In the genomic region with DNA sequence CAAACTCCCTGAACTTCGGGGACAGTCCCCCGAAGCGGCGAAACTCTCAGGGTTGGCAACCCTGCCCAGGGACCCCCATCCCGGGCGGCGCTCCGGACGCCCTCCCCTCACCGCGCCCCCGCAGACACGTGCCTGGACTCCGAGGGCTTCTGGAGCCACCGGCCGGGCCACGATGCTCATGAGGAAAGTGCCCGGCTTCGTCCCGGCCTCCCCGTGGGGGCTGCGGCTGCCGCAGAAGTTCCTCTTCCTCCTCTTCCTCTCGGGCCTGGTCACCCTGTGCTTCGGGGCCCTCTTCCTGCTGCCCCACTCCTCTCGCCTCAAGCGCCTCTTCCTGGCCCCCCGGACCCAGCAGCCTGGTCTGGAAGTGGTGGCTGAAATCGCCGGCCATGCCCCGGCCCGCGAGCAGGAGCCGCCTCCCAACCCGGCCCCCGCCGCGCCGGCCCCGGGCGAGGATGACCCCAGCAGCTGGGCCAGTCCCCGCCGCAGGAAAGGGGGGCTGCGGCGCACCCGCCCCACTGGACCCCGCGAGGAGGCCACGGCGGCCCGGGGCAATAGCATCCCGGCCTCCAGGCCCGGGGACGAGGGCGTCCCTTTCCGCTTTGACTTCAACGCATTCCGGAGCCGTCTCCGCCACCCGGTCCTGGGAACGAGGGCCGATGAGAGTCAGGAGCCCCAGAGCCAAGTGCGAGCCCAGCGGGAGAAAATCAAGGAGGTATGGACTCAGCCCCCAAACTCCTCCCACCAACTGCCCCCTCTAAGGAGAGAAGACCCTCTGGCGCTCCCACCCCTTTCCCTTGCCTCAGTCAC, we compare ENCODE assay signal across 2 cellular contexts.
TF ChIP-seq lines count a peak whose summit lies in the region.

No MANE protein-coding gene starts in this region.

TF ChIP-seq in SK-N-SH, 30 proteins besides CTCF, POLR2A, EP300 and RAD21:
- TF ChIP-seq GATA2 (CRISPR knock-in tag; IDR thresholded peaks at IDR 0.05) = no peak

TF ChIP-seq in SK-N-SH treated with all-trans-retinoic acid at 6 μM for 48 hours, 23 proteins besides CTCF, POLR2A, EP300 and RAD21:
- no peak for TF ChIP-seq ZFP3 (CRISPR knock-in tag; IDR thresholded peaks at IDR 0.05)
- TF ChIP-seq, protein P1, sequence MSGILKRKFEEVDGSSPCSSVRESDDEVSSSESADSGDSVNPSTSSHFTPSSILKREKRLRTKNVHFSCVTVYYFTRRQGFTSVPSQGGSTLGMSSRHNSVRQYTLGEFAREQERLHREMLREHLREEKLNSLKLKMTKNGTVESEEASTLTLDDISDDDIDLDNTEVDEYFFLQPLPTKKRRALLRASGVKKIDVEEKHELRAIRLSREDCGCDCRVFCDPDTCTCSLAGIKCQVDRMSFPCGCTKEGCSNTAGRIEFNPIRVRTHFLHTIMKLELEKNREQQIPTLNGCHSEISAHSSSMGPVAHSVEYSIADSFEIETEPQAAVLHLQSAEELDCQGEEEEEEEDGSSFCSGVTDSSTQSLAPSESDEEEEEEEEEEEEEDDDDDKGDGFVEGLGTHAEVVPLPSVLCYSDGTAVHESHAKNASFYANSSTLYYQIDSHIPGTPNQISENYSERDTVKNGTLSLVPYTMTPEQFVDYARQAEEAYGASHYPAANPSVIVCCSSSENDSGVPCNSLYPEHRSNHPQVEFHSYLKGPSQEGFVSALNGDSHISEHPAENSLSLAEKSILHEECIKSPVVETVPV (CRISPR knock-in tag; IDR thresholded peaks at IDR 0.05) = no peak
- TF ChIP-seq ZNF8 (CRISPR knock-in tag; IDR thresholded peaks at IDR 0.05) = no peak
- TF ChIP-seq ZC3H10 (CRISPR knock-in tag; IDR thresholded peaks at IDR 0.05) = no peak
- no peak for TF ChIP-seq ARNTL (CRISPR knock-in tag; IDR thresholded peaks at IDR 0.05; ENCODE audit: borderline replicate concordance, low read depth)
- TF ChIP-seq BACH2 (CRISPR knock-in tag; IDR thresholded peaks at IDR 0.05; ENCODE audit: borderline replicate concordance) = no peak
- no peak for TF ChIP-seq ZFP30 (CRISPR knock-in tag; IDR thresholded peaks at IDR 0.05)
- TF ChIP-seq TCF4 (CRISPR knock-in tag; IDR thresholded peaks at IDR 0.05; ENCODE audit: borderline replicate concordance) = no peak
- no peak for TF ChIP-seq GLIS3 (CRISPR knock-in tag; IDR thresholded peaks at IDR 0.05)
- TF ChIP-seq, protein P2, sequence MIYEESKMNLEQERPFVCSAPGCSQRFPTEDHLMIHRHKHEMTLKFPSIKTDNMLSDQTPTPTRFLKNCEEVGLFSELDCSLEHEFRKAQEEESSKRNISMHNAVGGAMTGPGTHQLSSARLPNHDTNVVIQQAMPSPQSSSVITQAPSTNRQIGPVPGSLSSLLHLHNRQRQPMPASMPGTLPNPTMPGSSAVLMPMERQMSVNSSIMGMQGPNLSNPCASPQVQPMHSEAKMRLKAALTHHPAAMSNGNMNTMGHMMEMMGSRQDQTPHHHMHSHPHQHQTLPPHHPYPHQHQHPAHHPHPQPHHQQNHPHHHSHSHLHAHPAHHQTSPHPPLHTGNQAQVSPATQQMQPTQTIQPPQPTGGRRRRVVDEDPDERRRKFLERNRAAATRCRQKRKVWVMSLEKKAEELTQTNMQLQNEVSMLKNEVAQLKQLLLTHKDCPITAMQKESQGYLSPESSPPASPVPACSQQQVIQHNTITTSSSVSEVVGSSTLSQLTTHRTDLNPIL (CRISPR knock-in tag; IDR thresholded peaks at IDR 0.05; ENCODE audit: low read depth) = no peak
- TF ChIP-seq PPARA (CRISPR knock-in tag; IDR thresholded peaks at IDR 0.05; ENCODE audit: borderline replicate concordance) = no peak
- TF ChIP-seq RARB (CRISPR knock-in tag; IDR thresholded peaks at IDR 0.05) = no peak
- TF ChIP-seq CSDC2 (CRISPR knock-in tag; IDR thresholded peaks at IDR 0.05) = no peak
- TF ChIP-seq OSR1 (CRISPR knock-in tag; IDR thresholded peaks at IDR 0.05) = no peak
TF ChIP-seq in SK-N-SH treated with all-trans-retinoic acid at 6 μM for 48 hours: peak in this region for 0.
